1 cellular context compared by ENCODE assay signal in the genomic region with DNA sequence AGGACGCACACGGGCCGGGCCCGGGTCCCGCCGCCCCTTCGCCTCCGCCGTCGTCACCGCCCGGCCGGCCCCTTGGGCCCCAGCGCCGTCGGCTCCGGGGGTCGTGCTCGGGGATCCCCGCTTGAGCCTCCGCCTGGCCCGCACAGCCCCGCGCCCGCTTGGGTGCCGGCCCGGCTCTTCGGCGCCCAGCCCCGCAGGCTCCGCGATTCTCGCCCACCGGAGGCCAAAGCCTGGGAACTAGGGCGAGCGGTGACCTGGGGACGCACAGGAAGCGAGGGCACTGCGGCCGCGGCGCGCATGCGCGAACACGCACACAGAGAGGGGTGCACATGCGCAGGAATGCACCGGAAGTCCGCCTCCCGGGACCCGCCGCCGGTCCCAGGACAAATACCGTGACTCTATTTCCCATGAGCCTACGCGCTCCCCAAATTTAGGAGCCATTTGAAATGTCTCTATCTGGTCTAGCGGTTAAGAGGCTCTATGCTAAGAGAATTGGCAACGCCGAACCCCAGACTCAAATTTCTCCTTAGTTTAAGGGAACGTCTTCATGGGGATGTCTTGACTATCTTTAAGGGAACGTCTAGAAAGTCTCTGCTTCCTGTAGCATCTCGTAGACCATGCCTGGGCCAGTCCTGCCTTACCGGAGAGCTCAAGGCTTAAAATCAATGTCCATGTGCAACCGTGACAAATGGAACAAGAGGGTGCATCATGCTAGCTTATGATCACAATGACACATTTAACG.
TF ChIP-seq lines count a peak whose summit lies in the region.

Gene ZNF12 (minus strand): TSS at position 282 of the 742 bp plus-strand sequence. CDS start 1,774 bp downstream, outside the sequence.

TF ChIP-seq in H1, 55 proteins besides CTCF, POLR2A, EP300 and RAD21:
- TF ChIP-seq TAF1 (IDR thresholded peaks at IDR 0.05; ENCODE audit: low read depth, low read length) (peak; percentile 63), SP4 (IDR thresholded peaks at IDR 0.05; ENCODE audit: low read length) (peak; percentile 55; the same call in 1 of the 2 replicates), CHD2 (IDR thresholded peaks at IDR 0.05; ENCODE audit: low read length) (peak; percentile 65; the same call in 1 of the 2 replicates), NRF1 (IDR thresholded peaks at IDR 0.05; ENCODE audit: low read depth, low read length) (peak; percentile 99), SP1 (IDR thresholded peaks at IDR 0.05; ENCODE audit: low read depth, low read length) (no peak), BACH1 (IDR thresholded peaks at IDR 0.05; ENCODE audit: low read length) (0 out of 2 replicates have a peak, but pooled peaks have one; percentile 8), TAF7 (optimal IDR thresholded peaks at IDR 0.05; ENCODE audit: borderline replicate concordance, low read depth, low read length) (peak; percentile 16), KDM4A (IDR thresholded peaks at IDR 0.05; ENCODE audit: low read depth, low read length, severe bottlenecking) (peak; percentile 76), ASH2L (IDR thresholded peaks at IDR 0.05; ENCODE audit: low read length) (peak; percentile 42), GABPA (IDR thresholded peaks at IDR 0.05; ENCODE audit: borderline replicate concordance, insufficient read depth, low read length) (0 out of 2 replicates have a peak, but pooled peaks have one; percentile 60), ATF2 (IDR thresholded peaks at IDR 0.05; ENCODE audit: low read length) (no peak), JUN (IDR thresholded peaks at IDR 0.05; ENCODE audit: low read depth, low read length) (no peak), MAX (IDR thresholded peaks at IDR 0.05) (peak; percentile 42), KDM1A (IDR thresholded peaks at IDR 0.05; ENCODE audit: borderline replicate concordance, low read length) (no peak), POLR2AphosphoS5 (IDR thresholded peaks at IDR 0.05; ENCODE audit: low read depth, low read length) (peak; percentile 78), CEBPB (IDR thresholded peaks at IDR 0.05; ENCODE audit: low read depth, low read length) (no peak), PHF8 (conservative IDR thresholded peaks at IDR 0.05; ENCODE audit: low read depth, low read length) (peak; percentile 78), E2F6 (IDR thresholded peaks at IDR 0.05) (peak; percentile 61), TBP (IDR thresholded peaks at IDR 0.05; ENCODE audit: low read depth, low read length) (peak; percentile 62; the same call in 1 of the 2 replicates)
TF ChIP-seq in H1: peak in this region for 14.
